In the genomic region with DNA sequence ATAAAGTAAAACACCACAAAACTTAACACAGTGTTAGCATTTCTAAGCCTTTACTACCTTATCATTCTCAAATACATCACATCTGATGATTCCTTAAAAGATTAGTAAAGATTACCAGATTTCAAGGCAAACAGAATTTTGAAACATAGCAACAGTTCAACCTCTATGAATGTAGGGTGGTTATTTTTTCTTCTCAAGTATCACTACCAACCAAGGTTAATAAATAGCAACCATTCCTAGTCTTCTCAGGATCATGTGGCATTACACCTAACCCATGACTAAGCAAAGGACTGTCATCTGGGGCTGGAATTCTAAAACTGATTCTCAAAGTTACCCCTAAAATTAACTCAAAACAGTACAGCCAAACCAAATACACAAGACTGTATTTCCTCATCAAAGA, we compare ENCODE assay signal across 16 cellular contexts.
"Had no signal": no experiment of that assay in that cellular context is flagged by ENCODE, and none has a peak within 500 bp of the region (broad histone marks: within the 10 kb centered on the region; RNA-seq: fewer than 3 reads in every experiment).

No MANE protein-coding gene starts in this region.

- H3K4me1 ChIP-seq: lower lobe of right lung had no signal

- H3K27me3 ChIP-seq: tibial nerve had no signal

- ATAC-seq: lower lobe of right lung had no signal

- H3K4me3 ChIP-seq: lower lobe of right lung, skin epidermis, tibial nerve had no signal

- FAIRE-seq: keratinocyte had no signal

- DNase-seq: activated CD4-positive, alpha-beta T cell treated with anti-CD3 and anti-CD28 coated beads, Interleukin-2, amount 10 ng/mL, durations not matched to agents 7 days and 5 days; activated CD4-positive, CD25-positive, alpha-beta regulatory T cell; activated CD8-positive, alpha-beta memory T cell treated with anti-CD3 and anti-CD28 coated beads, Interleukin-2, amount 50 U/mL, for 48 hours; activated naive CD4-positive, alpha-beta T cell; anterior cingulate cortex; cerebellar nuclear complex; erythroblast; lower lobe of right lung; stimulated activated CD4-positive, alpha-beta T cell treated with anti-CD3 and anti-CD28 coated beads, Interleukin-4, amount 100 ng/mL, for 4 hours; stimulated activated CD8-positive, alpha-beta memory T cell treated with anti-CD3 and anti-CD28 coated beads, Interleukin-4, amount 100 ng/mL, for 48 hours; stimulated activated naive CD4-positive, alpha-beta T cell treated with Interleukin-2 at 50 U/mL for 16 hours; substantia nigra; SW 1271 had no signal

- H3K27ac ChIP-seq: lower lobe of right lung, skin epidermis, tibial nerve had no signal

- H3K9me3 ChIP-seq: lower lobe of right lung, tibial nerve had no signal
